Comparison of ENCODE assay signal across 12 cellular contexts in the genomic region with DNA sequence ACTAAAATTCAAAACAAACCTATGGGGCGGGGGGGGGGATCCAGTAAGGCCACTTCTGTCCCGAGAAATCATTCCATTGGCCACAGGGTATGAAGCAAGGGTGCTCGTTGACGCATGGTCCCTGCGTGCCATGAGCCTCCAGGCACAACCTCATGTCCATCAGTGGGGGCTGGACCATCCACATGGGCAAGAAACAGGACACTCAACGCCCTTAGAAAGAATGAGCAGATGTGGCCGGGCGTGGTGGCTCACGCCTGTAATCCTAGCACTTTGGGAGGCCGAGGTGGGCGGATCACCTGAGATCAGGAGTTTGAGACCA. TPM values are rescaled to one million over a fixed set of nuclear protein-coding genes. Genes with fewer than 3 reads are reported as not detected.
A peak's percentile ranks its signal among the peaks of the same experiment; 100 is the strongest.
DNase-seq lines count a peak whose midpoint lies in the region; ATAC-seq and TF ChIP-seq lines count a peak whose summit lies in the region.
"Had no signal": no experiment of that assay in that cellular context is flagged by ENCODE, and none has a peak within 500 bp of the region (broad histone marks: within the 10 kb centered on the region; RNA-seq: fewer than 3 reads in every experiment).

No MANE protein-coding gene starts in this region.

- 59% methylated on average over 5 of the region's 11 CpGs; no CpG with 5 or more reads in 1 of the 2 experiments for WGBS in IMR-90 (ENCODE audit: extremely low coverage in 2 of 2, insufficient read length in 1 of 2), 2 experiments

- H3K4me3 ChIP-seq in IMR-90 (ENCODE audit: insufficient read depth, low read depth, low read length) (no peak overlapping the region), skeletal muscle satellite cell (ENCODE audit: low read length) (no peak overlapping the region)
- H3K4me3 ChIP-seq: GM23338 had no signal

- H3K4me3 Mint-ChIP-seq in activated naive CD8-positive, alpha-beta T cell treated with anti-CD3 and anti-CD28 coated beads for 36 hours: peak overlapping the region; percentile 38
- H3K4me3 Mint-ChIP-seq in immature natural killer cell (peak overlapping the region; percentile 68 to 87 (median 74)), WTC11 (no peak overlapping the region)
- H3K4me3 Mint-ChIP-seq: GM23338 had no signal

- H3K9me1 ChIP-seq in IMR-90 (ENCODE audit: insufficient read depth, low read length): peaks cover 13% of the 10 kb centered on the region

- intact Hi-C loops in IMR-90 (cut with micrococcal nuclease): no loop called here

- peak overlapping the region; percentile 69 for H3K27ac ChIP-seq in IMR-90 (ENCODE audit: insufficient read depth, low read length)

- no peak overlapping the region for H3K27ac Mint-ChIP-seq in activated naive CD8-positive, alpha-beta T cell treated with anti-CD3 and anti-CD28 coated beads for 36 hours
- H3K27ac Mint-ChIP-seq in immature natural killer cell (peak overlapping the region in 4 of 6 donors; percentile 77 to 88 (median 80)), WTC11 (no peak overlapping the region)
- H3K27ac Mint-ChIP-seq: GM23338 had no signal

- in situ Hi-C loops in IMR-90 (cut with MboI; ENCODE audit: low sequenced_read_pairs): no loop called here

- H3K36me3 ChIP-seq in IMR-90 (ENCODE audit: control insufficient read depth, insufficient read depth, low read length) (peaks cover 65% of the 10 kb centered on the region), skeletal muscle satellite cell (ENCODE audit: insufficient read depth, low read length) (peaks cover 13% of the 10 kb centered on the region)

- H3K18ac ChIP-seq in IMR-90 (ENCODE audit: low read depth, low read length): peak overlapping the region; percentile 88; the same call in 1 of the 2 replicates

- DNase-seq in IMR-90 (no peak), immature natural killer cell (no peak), WTC11 (ENCODE audit: low spot score) (no peak), GM19240 (ENCODE audit: insufficient read length, low spot score) (no peak), A172 (ENCODE audit: low spot score) (no peak), OCI-M2 (lab: John Stamatoyannopoulos, UW; ENCODE audit: unreplicated experiment) (no peak)
- DNase-seq in activated naive CD8-positive, alpha-beta T cell treated with anti-CD3 and anti-CD28 coated beads for 36 hours: no peak
- DNase-seq: DMS153, NCI-H1092, occipital lobe had no signal

- peak overlapping the region; percentile 94 for H2BK20ac ChIP-seq in IMR-90 (ENCODE audit: low read depth, low read length)

- dilution Hi-C loops in IMR-90 (cut with HindIII; ENCODE audit: low sequenced_read_pairs, unreplicated experiment): no loop called here

- peak overlapping the region; percentile 99 for H2AK5ac ChIP-seq in IMR-90 (ENCODE audit: low read depth, low read length)

- H2AK9ac ChIP-seq in IMR-90 (replicated peaks; ENCODE audit: low read depth, low read length, poor library complexity): peak overlapping the region; percentile 88

- H3K9me3 Mint-ChIP-seq in activated naive CD8-positive, alpha-beta T cell treated with anti-CD3 and anti-CD28 coated beads for 36 hours: no peaks in the 10 kb centered on the region
- H3K9me3 Mint-ChIP-seq in immature natural killer cell: no peaks in the 10 kb centered on the region
- H3K9me3 Mint-ChIP-seq in WTC11: no peaks in the 10 kb centered on the region
- H3K9me3 Mint-ChIP-seq: GM23338 had no signal

- H3K27me3 ChIP-seq in IMR-90 (ENCODE audit: control insufficient read depth, insufficient read depth, low read length) (no peaks in the 10 kb centered on the region), skeletal muscle satellite cell (ENCODE audit: control insufficient read depth, insufficient read depth, low read length) (no peaks in the 10 kb centered on the region)

- no TSS peak for BruUV-seq in IMR-90 (replicated peaks; lab: Mats Ljungman, UMichigan)

- peak overlapping the region; percentile 73 for H3K14ac ChIP-seq in IMR-90 (replicated peaks; ENCODE audit: low read depth, low read length)

- peaks cover 13% of the 10 kb centered on the region for H3K4me1 Mint-ChIP-seq in activated naive CD8-positive, alpha-beta T cell treated with anti-CD3 and anti-CD28 coated beads for 36 hours
- H3K4me1 Mint-ChIP-seq in immature natural killer cell (peaks cover 14 to 15% of the 10 kb centered on the region in 2 donors), WTC11 (peaks cover 18% of the 10 kb centered on the region)

- peak overlapping the region; percentile 93 for H4K91ac ChIP-seq in IMR-90 (ENCODE audit: insufficient read depth, low read depth, low read length)

- peaks cover 5 to 48% of the 10 kb centered on the region in 2 experiments; a peak in 2 of 4 replicates for H3K79me1 ChIP-seq in IMR-90 (ENCODE audit: low read depth in 1 of 2, low read length in 2 of 2)

- TF ChIP-seq CTCF in IMR-90 (conservative IDR thresholded peaks at IDR 0.05; ENCODE audit: low read depth, low read length) (no peak), WTC11 (IDR thresholded peaks at IDR 0.05) (no peak)

- no peaks in the 10 kb centered on the region for H4K20me1 ChIP-seq in IMR-90 (ENCODE audit: insufficient read depth, low read length)

- peak overlapping the region; percentile 67; the same call in 1 of the 2 replicates for H3K23ac ChIP-seq in IMR-90 (ENCODE audit: low read depth, low read length)

- H2AFZ ChIP-seq in IMR-90 (replicated peaks; ENCODE audit: low read length, poor library complexity): peak overlapping the region; percentile 54
- H2AFZ ChIP-seq: GM23338 had no signal

- peak overlapping the region; percentile 26; the same call in 1 of the 2 replicates for H3K56ac ChIP-seq in IMR-90 (ENCODE audit: extremely low read depth, insufficient read depth, low read length)

- ATAC-seq in IMR-90 (ENCODE audit: low read depth) (no peak), WTC11 (no peak)
- ATAC-seq: GM23338 had no signal

- H3K27me3 Mint-ChIP-seq in activated naive CD8-positive, alpha-beta T cell treated with anti-CD3 and anti-CD28 coated beads for 36 hours: peaks cover 19% of the 10 kb centered on the region
- H3K27me3 Mint-ChIP-seq in immature natural killer cell (ENCODE audit: low read depth in 3 of 3) (peaks cover 0 to 2% (median 0%) of the 10 kb centered on the region in 3 donors), WTC11 (ENCODE audit: low read depth) (no peaks in the 10 kb centered on the region; the same call in 1 of the 2 replicates)

- no peaks in the 10 kb centered on the region for H3K36me3 Mint-ChIP-seq in activated naive CD8-positive, alpha-beta T cell treated with anti-CD3 and anti-CD28 coated beads for 36 hours
- H3K36me3 Mint-ChIP-seq in immature natural killer cell: no peaks in the 10 kb centered on the region
- H3K36me3 Mint-ChIP-seq in WTC11: no peaks in the 10 kb centered on the region

- POLR2A ChIA-PET in IMR-90 (lab: Charles Lee; ENCODE audit: unreplicated experiment) (no interaction called here), WTC11 (lab: Charles Lee) (interaction anchor here (0.6 kb wide), 1 partner anchor 38 kb away, joined by 3 read pairs; no protein-coding TSS in a partner anchor)

- no peak overlapping the region; the same call in 1 of the 2 replicates for H3K4me2 ChIP-seq in IMR-90 (ENCODE audit: low read depth, low read length)
- H3K4me2 ChIP-seq in skeletal muscle satellite cell (ENCODE audit: low read length): peak overlapping the region; percentile 68
- H3K4me2 ChIP-seq: GM23338 had no signal

- no peak for TF ChIP-seq POLR2A in IMR-90 (IDR thresholded peaks at IDR 0.05; ENCODE audit: low read depth, low read length)

- H3K9me3 ChIP-seq in IMR-90 (ENCODE audit: control insufficient read depth, insufficient read depth, low read length) (no peaks in the 10 kb centered on the region), skeletal muscle satellite cell (replicated peaks; ENCODE audit: low read length) (no peaks in the 10 kb centered on the region)

- H3K4me1 ChIP-seq in IMR-90 (ENCODE audit: control insufficient read depth, insufficient read depth, low read length) (peaks cover 18% of the 10 kb centered on the region), skeletal muscle satellite cell (ENCODE audit: control insufficient read depth, insufficient read depth, low read length) (peaks cover 33% of the 10 kb centered on the region)

- peak overlapping the region; percentile 88 for H2BK5ac ChIP-seq in IMR-90 (ENCODE audit: low read depth, low read length, poor library complexity, severe bottlenecking)

- H2BK15ac ChIP-seq in IMR-90 (ENCODE audit: low read depth, low read length): peak overlapping the region; percentile 63; the same call in 1 of the 3 replicates

- peak overlapping the region; percentile 83 to 96; a peak in 3 of 4 replicates for H4K8ac ChIP-seq in IMR-90 (ENCODE audit: low read depth in 2 of 2, low read length in 2 of 2)

- H2BK120ac ChIP-seq in IMR-90 (ENCODE audit: low read depth, low read length): peak overlapping the region; percentile 95

- no peak overlapping the region; the same call in 1 of the 2 replicates for H3K9ac ChIP-seq in IMR-90 (ENCODE audit: low read depth, low read length)
- H3K9ac ChIP-seq in skeletal muscle satellite cell (ENCODE audit: low read depth, low read length): peak overlapping the region; percentile 54

- peak overlapping the region; percentile 91 for H3K4ac ChIP-seq in IMR-90 (ENCODE audit: low read depth, low read length)

- no peak for TF ChIP-seq RAD21 in IMR-90 (IDR thresholded peaks at IDR 0.05; ENCODE audit: low read length)

- peak overlapping the region; percentile 55 for H4K5ac ChIP-seq in IMR-90 (ENCODE audit: low read depth, low read length)

- CTCF ChIA-PET in IMR-90 (lab: Yijun Ruan, JAX): no interaction called here
- CTCF ChIA-PET in WTC11 (lab: Charles Lee): interaction anchor here (0.6 to 1.1 kb wide), 2 partner anchors 9 to 731 kb away, joined by 3 read pairs; no protein-coding TSS in a partner anchor

TF ChIP-seq in IMR-90, 13 proteins besides CTCF, POLR2A, EP300 and RAD21 (continues in another document):
- TF ChIP-seq MAZ (IDR thresholded peaks at IDR 0.05; ENCODE audit: borderline replicate concordance, low read depth, low read length) (no peak), MAFK (IDR thresholded peaks at IDR 0.05; ENCODE audit: low read depth, low read length) (no peak), BHLHE40 (IDR thresholded peaks at IDR 0.05; ENCODE audit: low read depth, low read length) (no peak), NFE2L2 (IDR thresholded peaks at IDR 0.05; ENCODE audit: low read depth, low read length) (no peak)

TF ChIP-seq in WTC11, 78 proteins besides CTCF, POLR2A, EP300 and RAD21 (continues in another document):
- no peak for TF ChIP-seq MAX (CRISPR knock-in tag; IDR thresholded peaks at IDR 0.05)

RNA-seq across cellular contexts. Expression of gene TGM2, which starts 12.1 kb away (rescaled TPM):
- 237 and 268 TPM in 2 replicates for total RNA-seq in IMR-90 (2012; rRNA removed)
- polyA plus RNA-seq in IMR-90 (2012; rRNA removed): 239 and 292 TPM in 2 replicates
- 370 and 502 TPM in 2 replicates for polyA plus RNA-seq in IMR-90 (2012; cell fraction: cytosol; rRNA removed)
- 218 and 328 TPM in 2 replicates for polyA plus RNA-seq in IMR-90 (2012; cell fraction: nucleus; rRNA removed; ENCODE audit: low replicate concordance)
- not detected for total RNA-seq in activated naive CD8-positive, alpha-beta T cell treated with anti-CD3 and anti-CD28 coated beads for 36 hours
- polyA plus RNA-seq in immature natural killer cell: not detected
- 1.8 and 4.2 TPM in 2 replicates for total RNA-seq in skeletal muscle satellite cell (2012; rRNA removed)
- 1.5 to 2.1 TPM (median 1.8 TPM) in 3 replicates for total RNA-seq in WTC11 (2021)
- 13.9 and 27.0 TPM in 2 replicates for total RNA-seq in A172 (2014; rRNA removed; shearing (Covaris generic))

Comparison
In these comparisons a context has a peak if more than half of its experiments do, and no peak if none do; other contexts are left out.
1. H3K27ac Mint-ChIP-seq: peak in immature natural killer cell (4 of 6); none in activated naive CD8-positive, alpha-beta T cell treated with anti-CD3 and anti-CD28 coated beads for 36 hours (single experiment) and WTC11 (single experiment).